Comparison of ENCODE assay signal across 10 cellular contexts in genomic region chr7:25860206-25860881, GRCh38.
DNase-seq lines count a peak whose midpoint lies in the region; ATAC-seq lines count a peak whose summit lies in the region.
"Had no signal": no experiment of that assay in that cellular context is flagged by ENCODE, and none has a peak within 500 bp of the region (broad histone marks: within the 10 kb centered on the region; RNA-seq: fewer than 3 reads in every experiment).

No MANE protein-coding gene starts in this region.

- H3K27ac ChIP-seq in mesenchymal stem cell (ENCODE audit: low read length, poor library complexity, severe bottlenecking), result peak overlapping the region; percentile 47
- H3K27ac ChIP-seq: parathyroid adenoma had no signal

- 5% methylated on average over 28 of the region's 30 CpGs for WGBS in mesenchymal stem cell

- ATAC-seq in activated CD8-positive, alpha-beta T cell treated with anti-CD3 and anti-CD28 coated beads, Interleukin-2, amount 10 ng/mL, durations not matched to agents 7 days and 5 days, result no peak
- ATAC-seq in HG03039 (IDR thresholded peaks at IDR 0.05; ENCODE audit: unreplicated experiment), result no peak
- ATAC-seq in GM19351 (IDR thresholded peaks at IDR 0.05; ENCODE audit: unreplicated experiment), result no peak
- ATAC-seq: activated T-helper 17 cell treated with anti-CD3 and anti-CD28 coated beads, Interleukin-2, amount 50 U/mL, for 72 hours had no signal

- peaks cover 23% of the 10 kb centered on the region for H3K9me3 Mint-ChIP-seq in activated CD8-positive, alpha-beta T cell treated with anti-CD3 and anti-CD28 coated beads, Interleukin-2, amount 10 ng/mL, durations not matched to agents 7 days and 5 days (ENCODE audit: insufficient read depth)

- no peak overlapping the region for H3K9ac ChIP-seq in mesenchymal stem cell (ENCODE audit: low read length)
- H3K9ac ChIP-seq: parathyroid adenoma had no signal

- H3K4me3 Mint-ChIP-seq in activated CD8-positive, alpha-beta T cell treated with anti-CD3 and anti-CD28 coated beads, Interleukin-2, amount 10 ng/mL, durations not matched to agents 7 days and 5 days, result peak overlapping the region; percentile 8
- H3K4me3 Mint-ChIP-seq: activated T-helper 17 cell treated with anti-CD3 and anti-CD28 coated beads, Interleukin-2, amount 50 U/mL, for 72 hours had no signal

- no peak overlapping the region for H3K23ac ChIP-seq in mesenchymal stem cell (ENCODE audit: low read length in 2 of 2)

- H2BK15ac ChIP-seq in mesenchymal stem cell (ENCODE audit: low read depth, poor library complexity, severe bottlenecking), result peak overlapping the region; percentile 100

- peak overlapping the region; percentile 92 for H2BK120ac ChIP-seq in mesenchymal stem cell (ENCODE audit: low read depth, low read length)

- H2AK5ac ChIP-seq in mesenchymal stem cell (ENCODE audit: low read length, severe bottlenecking), result peak overlapping the region; percentile 90

- peak overlapping the region; percentile 18 for H2AFZ ChIP-seq in mesenchymal stem cell (ENCODE audit: low read depth, low read length)
- H2AFZ ChIP-seq: parathyroid adenoma had no signal

- peaks cover 13% of the 10 kb centered on the region for H3K4me1 ChIP-seq in mesenchymal stem cell (ENCODE audit: control insufficient read depth, insufficient read depth, low read depth, low read length)
- H3K4me1 ChIP-seq: parathyroid adenoma had no signal

- no peaks in the 10 kb centered on the region for H3K9me3 ChIP-seq in mesenchymal stem cell (ENCODE audit: control insufficient read depth, low read length)

- peaks cover 0 to 25% of the 10 kb centered on the region in 2 experiments for H3K27me3 ChIP-seq in mesenchymal stem cell (ENCODE audit: control insufficient read depth in 1 of 2, insufficient read depth in 1 of 2, low read length in 2 of 2)

- POLR2A ChIA-PET in activated CD8-positive, alpha-beta T cell treated with anti-CD3 and anti-CD28 coated beads, Interleukin-2, amount 10 ng/mL, durations not matched to agents 7 days and 5 days (lab: Charles Lee), result no interaction called here

- peak overlapping the region; percentile 28 for H3K4me2 ChIP-seq in mesenchymal stem cell (ENCODE audit: low read length, poor library complexity, severe bottlenecking)

- H4K91ac ChIP-seq in mesenchymal stem cell (ENCODE audit: low read length), result peak overlapping the region; percentile 80

- H3K36me3 ChIP-seq in mesenchymal stem cell (ENCODE audit: control insufficient read depth in 1 of 2, insufficient read depth in 2 of 2, low read depth in 1 of 2, low read length in 2 of 2), result no peaks in the 10 kb centered on the region

- peak overlapping the region; percentile 75 to 88 for H3K4ac ChIP-seq in mesenchymal stem cell (ENCODE audit: low read depth in 1 of 2, low read length in 2 of 2)

- H3K79me1 ChIP-seq in mesenchymal stem cell (replicated peaks; ENCODE audit: low read length, poor library complexity, severe bottlenecking), result peaks cover 12% of the 10 kb centered on the region

- H3K27ac Mint-ChIP-seq in activated CD8-positive, alpha-beta T cell treated with anti-CD3 and anti-CD28 coated beads, Interleukin-2, amount 10 ng/mL, durations not matched to agents 7 days and 5 days, result no peak overlapping the region
- H3K27ac Mint-ChIP-seq: activated T-helper 17 cell treated with anti-CD3 and anti-CD28 coated beads, Interleukin-2, amount 50 U/mL, for 72 hours had no signal

- H3K36me3 Mint-ChIP-seq in activated CD8-positive, alpha-beta T cell treated with anti-CD3 and anti-CD28 coated beads, Interleukin-2, amount 10 ng/mL, durations not matched to agents 7 days and 5 days (ENCODE audit: low read depth), result peaks cover 17% of the 10 kb centered on the region

- CTCF ChIA-PET in activated CD8-positive, alpha-beta T cell treated with anti-CD3 and anti-CD28 coated beads, Interleukin-2, amount 10 ng/mL, durations not matched to agents 7 days and 5 days (lab: Charles Lee), result no interaction called here

- peaks cover 47% of the 10 kb centered on the region for H3K4me1 Mint-ChIP-seq in activated CD8-positive, alpha-beta T cell treated with anti-CD3 and anti-CD28 coated beads, Interleukin-2, amount 10 ng/mL, durations not matched to agents 7 days and 5 days (ENCODE audit: low read depth)

- no peak overlapping the region for H3K4me3 ChIP-seq in mesenchymal stem cell (ENCODE audit: insufficient read depth in 1 of 2, low read depth in 1 of 2, low read length in 2 of 2)

- H2BK12ac ChIP-seq in mesenchymal stem cell (ENCODE audit: low read length in 2 of 2), result peak overlapping the region; percentile 54 to 93

- DNase-seq in NCI-H446 (lab: John Stamatoyannopoulos, UW), result peak; percentile 18 to 41
- no peak for DNase-seq in NCI-H446 treated with DMSO at 0.1 percent for 48 hours (lab: John Stamatoyannopoulos, UW)
- peak; percentile 41 for DNase-seq in HPDE6-E6E7 (ENCODE audit: extremely low spot score)
- no peak for DNase-seq in activated CD8-positive, alpha-beta T cell treated with anti-CD3 and anti-CD28 coated beads, Interleukin-2, amount 10 ng/mL, durations not matched to agents 7 days and 5 days
- peak; percentile 92 for DNase-seq in mesenchymal stem cell
- no peak for DNase-seq in HuH-7.5 (ENCODE audit: low spot score)

- H3K27me3 Mint-ChIP-seq in activated CD8-positive, alpha-beta T cell treated with anti-CD3 and anti-CD28 coated beads, Interleukin-2, amount 10 ng/mL, durations not matched to agents 7 days and 5 days (ENCODE audit: low read depth), result peaks cover 59% of the 10 kb centered on the region

- H3K18ac ChIP-seq in mesenchymal stem cell (ENCODE audit: low read depth in 1 of 2, low read length in 2 of 2), result peak overlapping the region; percentile 37 to 79

- no peak overlapping the region for H2BK5ac ChIP-seq in mesenchymal stem cell (ENCODE audit: low read depth, low read length, poor library complexity, severe bottlenecking)

- no peak overlapping the region for H3K14ac ChIP-seq in mesenchymal stem cell (ENCODE audit: low read length in 2 of 2)

- H4K8ac ChIP-seq in mesenchymal stem cell (ENCODE audit: low read length), result peak overlapping the region; percentile 97

Comparison
In these comparisons a context has a peak if more than half of its experiments do, and no peak if none do; other contexts are left out.
1. DNase-seq: peak in NCI-H446 (2 of 2), HPDE6-E6E7 (single experiment) and mesenchymal stem cell (single experiment); none in NCI-H446 treated with DMSO at 0.1 percent for 48 hours (single experiment), activated CD8-positive, alpha-beta T cell treated with anti-CD3 and anti-CD28 coated beads, Interleukin-2, amount 10 ng/mL, durations not matched to agents 7 days and 5 days (single experiment) and HuH-7.5 (single experiment).